ENCODE assay signal across 20 cellular contexts in genomic region chr2:108829916-108830315, GRCh38.
DNase-seq lines count a peak whose midpoint lies in the region; ATAC-seq and TF ChIP-seq lines count a peak whose summit lies in the region.
"Had no signal": no experiment of that assay in that cellular context is flagged by ENCODE, and none has a peak within 500 bp of the region (broad histone marks: within the 10 kb centered on the region; RNA-seq: fewer than 3 reads in every experiment).

No MANE protein-coding gene starts in this region.

- ATAC-seq in DND-41 (ENCODE audit: insufficient read depth, low read depth) (0 out of 3 replicates have a peak, but pooled peaks have one; percentile 10), GM21619 (IDR thresholded peaks at IDR 0.05; ENCODE audit: unreplicated experiment) (no peak)
- ATAC-seq: A549 had no signal

- no peak overlapping the region for H3K9ac ChIP-seq in DND-41 (ENCODE audit: low read depth, low read length)
- H3K9ac ChIP-seq: BLaER1 treated with 17β-estradiol and CSF1 and Interleukin-3, amounts not matched to agents 10 nM and 100 nM had no signal

- H3K36me3 ChIP-seq in DND-41 (ENCODE audit: insufficient read depth, low read length), result peaks cover 69% of the 10 kb centered on the region

- no peak overlapping the region for H3K4me2 ChIP-seq in DND-41 (ENCODE audit: insufficient read depth, low read length)
- H3K4me2 ChIP-seq: A549; BLaER1 treated with 17β-estradiol and CSF1 and Interleukin-3, amounts not matched to agents 10 nM and 100 nM had no signal

- H3K4me3 ChIP-seq in DND-41 (ENCODE audit: low read depth in 1 of 2, low read length in 2 of 2) (no peak overlapping the region), epithelial cell of esophagus (ENCODE audit: low read length) (no peak overlapping the region)
- H3K4me3 ChIP-seq: A549; BLaER1 treated with 17β-estradiol and CSF1 and Interleukin-3, amounts not matched to agents 10 nM and 100 nM had no signal

- H4K20me1 ChIP-seq in DND-41 (ENCODE audit: insufficient read depth, low read length), result peaks cover 2% of the 10 kb centered on the region; the same call in 1 of the 2 replicates
- H4K20me1 ChIP-seq: BLaER1 treated with 17β-estradiol and CSF1 and Interleukin-3, amounts not matched to agents 10 nM and 100 nM had no signal

- no peaks in the 10 kb centered on the region for H3K9me3 ChIP-seq in DND-41 (ENCODE audit: insufficient read depth, low read length, severe bottlenecking)
- H3K9me3 ChIP-seq: A549 had no signal

- TF ChIP-seq CTCF in DND-41 (IDR thresholded peaks at IDR 0.05; ENCODE audit: borderline replicate concordance, extremely low read depth, low read length, poor library complexity, severe bottlenecking), result no peak
- no peak for TF ChIP-seq CTCF in epithelial cell of esophagus (IDR thresholded peaks at IDR 0.05; ENCODE audit: insufficient read depth, low read depth, low read length, missing control alignments)

- H3K4me1 ChIP-seq in DND-41 (ENCODE audit: insufficient read depth, low read length), result peaks cover 24% of the 10 kb centered on the region
- H3K4me1 ChIP-seq: A549 had no signal

- DNase-seq in DMS53 (lab: John Stamatoyannopoulos, UW) (peak; percentile 8), DMS53 treated with DMSO at 0.1 percent for 48 hours (lab: John Stamatoyannopoulos, UW; ENCODE audit: unreplicated experiment) (no peak), DND-41 (no peak), NCI-H1694 treated with DMSO at 0.1 percent for 48 hours (lab: John Stamatoyannopoulos, UW) (peak; percentile 58), epithelial cell of esophagus (ENCODE audit: low read depth) (peak; percentile 66), NCI-H187 (lab: John Stamatoyannopoulos, UW) (no peak), retina (no peak)
- DNase-seq: AML-193; CD4-positive, alpha-beta T cell; CD8-positive, alpha-beta memory T cell; COR-L47; DMS 273 treated with DMSO at 0.1 percent for 48 hours; DMS153; DMS79; GF-D8 had no signal

- no peak overlapping the region for H3K27ac ChIP-seq in DND-41 (ENCODE audit: low read length)
- H3K27ac ChIP-seq: 22Rv1; A549; BLaER1 treated with 17β-estradiol and CSF1 and Interleukin-3, amounts not matched to agents 10 nM and 100 nM; C4-2B had no signal

- H2AFZ ChIP-seq in DND-41 (ENCODE audit: low read depth, low read length), result no peak overlapping the region

- H3K27me3 ChIP-seq in DND-41 (ENCODE audit: insufficient read depth, low read length, poor library complexity), result no peaks in the 10 kb centered on the region
- H3K27me3 ChIP-seq: BLaER1 treated with 17β-estradiol and CSF1 and Interleukin-3, amounts not matched to agents 10 nM and 100 nM had no signal

- H3K79me2 ChIP-seq in DND-41 (ENCODE audit: insufficient read depth, low read length), result peaks cover 46% of the 10 kb centered on the region

Comparison
In these comparisons a context has a peak if more than half of its experiments do, and no peak if none do; other contexts are left out.
1. DNase-seq: peak in DMS53 (single experiment), NCI-H1694 treated with DMSO at 0.1 percent for 48 hours (single experiment) and epithelial cell of esophagus (single experiment); none in DMS53 treated with DMSO at 0.1 percent for 48 hours (single experiment), DND-41 (single experiment), NCI-H187 (0 of 2) and retina (single experiment).